ENCODE assay signal across 8 cellular contexts in the genomic region with DNA sequence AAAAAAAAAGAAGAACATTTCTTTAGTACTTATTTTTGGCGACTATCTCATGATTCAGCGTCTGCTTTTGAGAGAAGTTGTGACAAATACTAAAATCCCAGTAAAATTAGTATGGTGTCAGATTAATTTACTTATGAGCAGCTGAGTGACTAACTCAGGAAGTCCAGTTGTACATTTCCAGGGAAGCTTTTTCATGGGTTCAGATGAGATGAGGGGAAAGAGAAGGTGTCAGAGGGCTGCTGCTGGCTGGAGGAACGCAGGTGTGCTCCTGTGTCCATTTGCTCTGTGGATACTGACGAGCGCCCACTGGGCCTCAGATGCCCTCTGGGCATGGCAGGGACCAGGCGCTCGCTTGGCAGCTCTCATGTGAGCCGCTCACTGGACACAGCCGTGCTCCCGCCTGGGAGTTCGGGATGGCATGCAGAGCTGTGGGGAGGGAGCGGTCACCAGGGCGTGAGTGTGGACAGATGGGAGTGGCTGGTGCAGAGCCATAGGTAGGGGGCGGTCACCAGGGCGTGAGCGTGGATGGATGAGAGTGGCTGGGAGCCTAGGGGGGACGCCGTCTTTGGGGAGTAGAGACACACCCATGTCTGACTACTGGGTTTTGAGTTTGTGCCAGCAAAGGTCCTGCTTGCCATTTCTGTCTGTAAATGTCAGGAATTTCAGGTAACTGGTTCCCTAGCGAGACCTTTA. TPM values are rescaled to one million over a fixed set of nuclear protein-coding genes. Genes with fewer than 3 reads are reported as not detected.
DNase-seq lines count a peak whose midpoint lies in the region; ATAC-seq and TF ChIP-seq lines count a peak whose summit lies in the region.
"Had no signal": no experiment of that assay in that cellular context is flagged by ENCODE, and none has a peak within 500 bp of the region (broad histone marks: within the 10 kb centered on the region; RNA-seq: fewer than 3 reads in every experiment).

No MANE protein-coding gene starts in this region.

- intact Hi-C loops in breast epithelium (cut with DNase I; ENCODE audit: low total_unique reads) = no loop called here
- intact Hi-C loops in tibial artery (cut with DNase I; ENCODE audit: low total_unique reads) = loop anchor here (2.0 to 5.0 kb wide), 2 partner anchors 47 to 179 kb away; no protein-coding TSS in a partner anchor
- intact Hi-C loops in lower leg skin (cut with DNase I; ENCODE audit: low total_unique reads) = loop anchor here (5.0 to 10.0 kb wide), 2 partner anchors 55 to 177 kb away; a partner anchor contains a TSS

- 38 to 43% methylated on average over 19 of the region's 19 CpGs for WGBS in lower leg skin, 2 donors

- H3K4me3 ChIP-seq in KMS-11 (IDR thresholded peaks at IDR 0.05; ENCODE audit: insufficient read depth, low read depth, low read length) (no peak overlapping the region), breast epithelium (no peak overlapping the region), tibial artery (no peak overlapping the region), lower leg skin (ENCODE audit: low read depth, poor library complexity, severe bottlenecking) (no peak overlapping the region)

- peak overlapping the region; percentile 98 for H3K4me2 ChIP-seq in KMS-11

- no peak overlapping the region for H3K9ac ChIP-seq in KMS-11

- H3K36me3 ChIP-seq in KMS-11 (ENCODE audit: insufficient read depth) (no peaks in the 10 kb centered on the region), breast epithelium (no peaks in the 10 kb centered on the region), tibial artery (peaks cover 0 to 10% (median 9%) of the 10 kb centered on the region in 3 donors)

- H3K27me3 ChIP-seq in KMS-11 (ENCODE audit: insufficient read depth, low read depth) (no peaks in the 10 kb centered on the region), breast epithelium (no peaks in the 10 kb centered on the region), tibial artery (no peaks in the 10 kb centered on the region)

- no peak for ATAC-seq in HG02973 (IDR thresholded peaks at IDR 0.05; ENCODE audit: unreplicated experiment)

- H3K27ac ChIP-seq in KMS-11 (peak overlapping the region; percentile 69; the same call in 1 of the 2 replicates), breast epithelium (peak overlapping the region; percentile 68 to 88), tibial artery (peak overlapping the region; percentile 77 to 80)

- DNase-seq in breast epithelium (ENCODE audit: low spot score in 2 of 2) = no peak
- DNase-seq in kidney glomerular epithelial cell (lab: John Stamatoyannopoulos, UW) = peak; percentile 42
- DNase-seq in tibial artery = peak in 1 of 2 donors; percentile 78
- DNase-seq in ecto neural progenitor cell (ENCODE audit: low spot score) = no peak
- no peak for DNase-seq in lower leg skin (ENCODE audit: low spot score in 2 of 2)
- DNase-seq: NCI-H1048 had no signal

- TF ChIP-seq CTCF in KMS-11 (conservative IDR thresholded peaks at IDR 0.05; ENCODE audit: low read depth, low read length) (no peak), breast epithelium (IDR thresholded peaks at IDR 0.05) (no peak), tibial artery (IDR thresholded peaks at IDR 0.05) (no peak), lower leg skin (IDR thresholded peaks at IDR 0.05) (no peak)

- no peaks in the 10 kb centered on the region for H3K79me2 ChIP-seq in KMS-11 (ENCODE audit: insufficient read depth, low read depth)

- H3K9me3 ChIP-seq in breast epithelium (no peaks in the 10 kb centered on the region), tibial artery (no peaks in the 10 kb centered on the region)

- no peak for TF ChIP-seq POLR2A in breast epithelium (IDR thresholded peaks at IDR 0.05)
- TF ChIP-seq POLR2A in lower leg skin (IDR thresholded peaks at IDR 0.05) = no peak

- H3K4me1 ChIP-seq in KMS-11 (ENCODE audit: low read depth, poor library complexity, severe bottlenecking) (peaks cover 59% of the 10 kb centered on the region), breast epithelium (no peaks in the 10 kb centered on the region), tibial artery (peaks cover 0 to 96% (median 76%) of the 10 kb centered on the region in 4 donors)

- H4K20me1 ChIP-seq in KMS-11 (ENCODE audit: insufficient read depth) = no peaks in the 10 kb centered on the region

- H2AFZ ChIP-seq in KMS-11 (ENCODE audit: low read depth) = no peak overlapping the region

RNA-seq across cellular contexts. Expression of a gene that starts 55.0 kb away (rescaled TPM):
- total RNA-seq in breast epithelium (10 to 100 TPM; 19.9 to 21.3 (median 20.0) TPM), lower leg skin (10 to 100 TPM; 14.6 to 21.9 (median 16.6) TPM)
